ENCODE assay signal across 8 cellular contexts in genomic region chr2:239035361-239035814, GRCh38.
A peak's percentile ranks its signal among the peaks of the same experiment; 100 is the strongest.
DNase-seq lines count a peak whose midpoint lies in the region; ATAC-seq and TF ChIP-seq lines count a peak whose summit lies in the region.

No MANE protein-coding gene starts in this region.

- peak; percentile 93 for TF ChIP-seq CTCF in activated CD8-positive, alpha-beta T cell treated with anti-CD3 and anti-CD28 coated beads for 36 hours (IDR thresholded peaks at IDR 0.05)
- peak; percentile 89 for TF ChIP-seq CTCF in mucosa of descending colon (IDR thresholded peaks at IDR 0.05)

- DNase-seq in G401 (ENCODE audit: low spot score) (peak; percentile 27), KBM-7 (peak; percentile 47), mucosa of descending colon (peak; percentile 52 to 76 (median 66)), MV-4-11 (lab: John Stamatoyannopoulos, UW) (no peak)
- DNase-seq in activated CD8-positive, alpha-beta T cell treated with anti-CD3 and anti-CD28 coated beads for 36 hours = peak; percentile 71
- peak; percentile 56 for DNase-seq in effector CD4-positive, alpha-beta T cell
- peak; percentile 17 to 47 for DNase-seq in stimulated activated CD8-positive, alpha-beta memory T cell treated with anti-CD3 and anti-CD28 coated beads, Interleukin-7, amount 100 ng/mL, for 1 hour (ENCODE audit: low read depth in 2 of 2)

- H3K4me3 ChIP-seq in mucosa of descending colon = no peak overlapping the region

- no peak overlapping the region for H3K4me3 Mint-ChIP-seq in activated CD8-positive, alpha-beta T cell treated with anti-CD3 and anti-CD28 coated beads for 36 hours

- H3K27me3 Mint-ChIP-seq in activated CD8-positive, alpha-beta T cell treated with anti-CD3 and anti-CD28 coated beads for 36 hours = peaks cover 6% of the 10 kb centered on the region

- no peaks in the 10 kb centered on the region for H3K4me1 Mint-ChIP-seq in activated CD8-positive, alpha-beta T cell treated with anti-CD3 and anti-CD28 coated beads for 36 hours (ENCODE audit: low read depth)

- intact Hi-C loops in activated CD8-positive, alpha-beta T cell treated with anti-CD3 and anti-CD28 coated beads for 36 hours (cut with micrococcal nuclease) = no loop called here
- intact Hi-C loops in mucosa of descending colon (cut with DNase I, micrococcal nuclease) = no loop called here

- POLR2A ChIA-PET in activated CD8-positive, alpha-beta T cell treated with anti-CD3 and anti-CD28 coated beads for 36 hours (lab: Charles Lee) = no interaction called here

- CTCF ChIA-PET in activated CD8-positive, alpha-beta T cell treated with anti-CD3 and anti-CD28 coated beads for 36 hours (lab: Charles Lee) = interaction anchor here (1.1 kb wide), 1 partner anchor 9 kb away, joined by 3 read pairs; no protein-coding TSS in a partner anchor

- no peaks in the 10 kb centered on the region for H3K9me3 ChIP-seq in mucosa of descending colon

- in situ Hi-C loops in G401 (cut with HindIII; ENCODE audit: low sequenced_read_pairs) = no loop called here
- in situ Hi-C loops in KBM-7 (cut with MboI; ENCODE audit: low pct_unique_long_range_greater_than_20kb, low sequenced_read_pairs) = no loop called here

- H3K9me3 Mint-ChIP-seq in activated CD8-positive, alpha-beta T cell treated with anti-CD3 and anti-CD28 coated beads for 36 hours = no peaks in the 10 kb centered on the region

- ATAC-seq in activated CD8-positive, alpha-beta T cell treated with anti-CD3 and anti-CD28 coated beads for 36 hours = peak; percentile 97
- ATAC-seq in mucosa of descending colon (peak; percentile 87), GM18873 (IDR thresholded peaks at IDR 0.05; ENCODE audit: low FRiP score, unreplicated experiment) (no peak)

- H3K36me3 ChIP-seq in mucosa of descending colon (ENCODE audit: low read depth) = no peaks in the 10 kb centered on the region

- H3K27ac Mint-ChIP-seq in activated CD8-positive, alpha-beta T cell treated with anti-CD3 and anti-CD28 coated beads for 36 hours = no peak overlapping the region

- no peaks in the 10 kb centered on the region for H3K4me1 ChIP-seq in mucosa of descending colon (ENCODE audit: low read depth)

- H3K36me3 Mint-ChIP-seq in activated CD8-positive, alpha-beta T cell treated with anti-CD3 and anti-CD28 coated beads for 36 hours (ENCODE audit: low read depth) = no peaks in the 10 kb centered on the region
